In genomic region chr22:39243443-39244072, GRCh38 we compare ENCODE assay signal across 8 cellular contexts. TPM values are rescaled to one million over a fixed set of nuclear protein-coding genes. Genes with fewer than 3 reads are reported as not detected.
A peak's percentile ranks its signal among the peaks of the same experiment; 100 is the strongest.
DNase-seq lines count a peak whose midpoint lies in the region; ATAC-seq and TF ChIP-seq lines count a peak whose summit lies in the region.

No MANE protein-coding gene starts in this region.

- intact Hi-C loops in CD4-positive, alpha-beta T cell (cut with DNase I, micrococcal nuclease), result loop anchor here (5.0 to 10.0 kb wide), 4 partner anchors 71 to 261 kb away; partner anchors contain the start of genes RPL3 (in 2 of the 2), CBX7 (in 1 of the 2) and MIEF1 (in 1 of the 2)

- H3K9ac ChIP-seq in NT2/D1 (ENCODE audit: insufficient read length, low read depth), result peak overlapping the region; percentile 61

- peak overlapping the region; percentile 95 for H3K4me3 Mint-ChIP-seq in CD4-positive, alpha-beta T cell
- peak overlapping the region; percentile 70 for H3K4me3 Mint-ChIP-seq in natural killer cell treated with Interleukin-12 subunit alpha and Interleukin-12 subunit beta and Interleukin-15 and Interleukin-18, amount 100 ng/mL, for 72 hours

- H3K4me1 Mint-ChIP-seq in CD4-positive, alpha-beta T cell (ENCODE audit: low read depth), result peaks cover 44% of the 10 kb centered on the region
- peaks cover 21 to 35% of the 10 kb centered on the region in 2 donors for H3K4me1 Mint-ChIP-seq in natural killer cell treated with Interleukin-12 subunit alpha and Interleukin-12 subunit beta and Interleukin-15 and Interleukin-18, amount 100 ng/mL, for 72 hours (ENCODE audit: low read depth in 2 of 2)

- no peaks in the 10 kb centered on the region for H3K9me3 Mint-ChIP-seq in CD4-positive, alpha-beta T cell
- no peaks in the 10 kb centered on the region for H3K9me3 Mint-ChIP-seq in natural killer cell treated with Interleukin-12 subunit alpha and Interleukin-12 subunit beta and Interleukin-15 and Interleukin-18, amount 100 ng/mL, for 72 hours

- POLR2A ChIA-PET in CD4-positive, alpha-beta T cell (lab: Charles Lee), result interaction anchor here (0.6 to 8.8 kb wide), 8 partner anchors 11 to 89 kb away, joined by 3 to 96 read pairs (median 4); partner anchors contain the start of gene RPL3

- H3K36me3 ChIP-seq in NT2/D1 (ENCODE audit: insufficient read depth, insufficient read length, low read length), result no peaks in the 10 kb centered on the region
- H3K36me3 ChIP-seq in effector memory CD4-positive, alpha-beta T cell (ENCODE audit: control insufficient read depth, insufficient read depth, low read length), result no peaks in the 10 kb centered on the region

- H3K27ac Mint-ChIP-seq in CD4-positive, alpha-beta T cell, result peak overlapping the region; percentile 87
- no peak overlapping the region for H3K27ac Mint-ChIP-seq in natural killer cell treated with Interleukin-12 subunit alpha and Interleukin-12 subunit beta and Interleukin-15 and Interleukin-18, amount 100 ng/mL, for 72 hours

- H3K4me1 ChIP-seq in NT2/D1 (ENCODE audit: insufficient read depth, insufficient read length), result peaks cover 7% of the 10 kb centered on the region
- peaks cover 34% of the 10 kb centered on the region for H3K4me1 ChIP-seq in effector memory CD4-positive, alpha-beta T cell (ENCODE audit: control insufficient read depth, insufficient read depth, low read length, poor library complexity, severe bottlenecking)

- peaks cover 9% of the 10 kb centered on the region for H3K27me3 Mint-ChIP-seq in CD4-positive, alpha-beta T cell
- H3K27me3 Mint-ChIP-seq in natural killer cell treated with Interleukin-12 subunit alpha and Interleukin-12 subunit beta and Interleukin-15 and Interleukin-18, amount 100 ng/mL, for 72 hours, result peaks cover 37 to 42% of the 10 kb centered on the region in 2 donors

- H3K27ac ChIP-seq in CD4-positive, alpha-beta T cell (ENCODE audit: low read depth, low read length), result peak overlapping the region; percentile 29
- H3K27ac ChIP-seq in effector memory CD4-positive, alpha-beta T cell (ENCODE audit: insufficient read depth, low read length, poor library complexity, severe bottlenecking), result peak overlapping the region; percentile 43

- DNase-seq in CD4-positive, alpha-beta T cell, result no peak
- DNase-seq in NT2/D1 (ENCODE audit: low read depth, low spot score) (no peak), activated gamma-delta T cell treated with Interleukin-2 at 50 U/mL for 16 hours (no peak)
- no peak for DNase-seq in effector memory CD4-positive, alpha-beta T cell
- DNase-seq in natural killer cell treated with Interleukin-12 subunit alpha and Interleukin-12 subunit beta and Interleukin-15 and Interleukin-18, amount 100 ng/mL, for 72 hours (ENCODE audit: low spot score), result no peak

- H3K9me3 ChIP-seq in CD4-positive, alpha-beta T cell (ENCODE audit: control insufficient read depth, low read length), result no peaks in the 10 kb centered on the region
- no peaks in the 10 kb centered on the region for H3K9me3 ChIP-seq in NT2/D1 (ENCODE audit: insufficient read depth, low read length)
- H3K9me3 ChIP-seq in effector memory CD4-positive, alpha-beta T cell (ENCODE audit: control insufficient read depth, low read length), result no peaks in the 10 kb centered on the region

- ATAC-seq in CD4-positive, alpha-beta T cell (ENCODE audit: poor library complexity), result no peak
- ATAC-seq in natural killer cell treated with Interleukin-12 subunit alpha and Interleukin-12 subunit beta and Interleukin-15 and Interleukin-18, amount 100 ng/mL, for 72 hours, result no peak
- ATAC-seq in GM21619 (IDR thresholded peaks at IDR 0.05; ENCODE audit: unreplicated experiment) (no peak), HG02885 (IDR thresholded peaks at IDR 0.05; ENCODE audit: poor library complexity, unreplicated experiment) (no peak), GM21390 (IDR thresholded peaks at IDR 0.05; ENCODE audit: unreplicated experiment) (no peak)

- H3K27me3 ChIP-seq in CD4-positive, alpha-beta T cell (ENCODE audit: control insufficient read depth, insufficient read depth, low read length), result peaks cover 5% of the 10 kb centered on the region
- peaks cover 77% of the 10 kb centered on the region for H3K27me3 ChIP-seq in NT2/D1 (ENCODE audit: insufficient read depth, insufficient read length)
- H3K27me3 ChIP-seq in effector memory CD4-positive, alpha-beta T cell (replicated peaks; ENCODE audit: control insufficient read depth, insufficient read depth, low read length, poor library complexity, severe bottlenecking), result no peaks in the 10 kb centered on the region

- H3K4me3 ChIP-seq in NT2/D1 (ENCODE audit: insufficient read length, low read depth), result peak overlapping the region; percentile 45
- H3K4me3 ChIP-seq in effector memory CD4-positive, alpha-beta T cell (ENCODE audit: insufficient read depth, low read depth, low read length, poor library complexity, severe bottlenecking), result peak overlapping the region; percentile 74

- H3K36me3 Mint-ChIP-seq in CD4-positive, alpha-beta T cell (ENCODE audit: low read depth), result peaks cover 17% of the 10 kb centered on the region
- no peaks in the 10 kb centered on the region for H3K36me3 Mint-ChIP-seq in natural killer cell treated with Interleukin-12 subunit alpha and Interleukin-12 subunit beta and Interleukin-15 and Interleukin-18, amount 100 ng/mL, for 72 hours

- no peak for TF ChIP-seq CTCF in CD4-positive, alpha-beta T cell (IDR thresholded peaks at IDR 0.05)

- CTCF ChIA-PET in CD4-positive, alpha-beta T cell (lab: Charles Lee), result interaction anchor here (0.6 to 1.1 kb wide), 3 partner anchors 38 to 73 kb away, joined by 3 to 5 read pairs (median 3); no protein-coding TSS in a partner anchor

RNA-seq across cellular contexts. Expression of gene PDGFB, which starts 1.2 kb away (rescaled TPM):
- total RNA-seq in CD4-positive, alpha-beta T cell, result under 1 TPM; 0.45 to 0.69 TPM
- not detected for total RNA-seq in natural killer cell treated with Interleukin-12 subunit alpha and Interleukin-12 subunit beta and Interleukin-15 and Interleukin-18, amount 100 ng/mL, for 72 hours
